Comparison of ENCODE assay signal across 16 cellular contexts in genomic region chr7:26365897-26366267, GRCh38.
DNase-seq lines count a peak whose midpoint lies in the region; ATAC-seq, FAIRE-seq and TF ChIP-seq lines count a peak whose summit lies in the region.
"Had no signal": no experiment of that assay in that cellular context is flagged by ENCODE, and none has a peak within 500 bp of the region (broad histone marks: within the 10 kb centered on the region; RNA-seq: fewer than 3 reads in every experiment).

No MANE protein-coding gene starts in this region.

- H3K36me3 Mint-ChIP-seq in activated T-cell treated with anti-CD3 and anti-CD28 coated beads, Interleukin-2, amount 50 U/mL, for 24 hours (ENCODE audit: low read depth), result peaks cover 31% of the 10 kb centered on the region
- peaks cover 2% of the 10 kb centered on the region in 2 donors for H3K36me3 Mint-ChIP-seq in activated T-cell treated with anti-CD3 and anti-CD28 coated beads, Interleukin-2, amount 50 U/mL, for 72 hours (ENCODE audit: insufficient read depth in 2 of 2)
- no peaks in the 10 kb centered on the region for H3K36me3 Mint-ChIP-seq in mesothelial cell of epicardium
- peaks cover 44% of the 10 kb centered on the region for H3K36me3 Mint-ChIP-seq in activated T-helper 17 cell treated with anti-CD3 and anti-CD28 coated beads, Interleukin-2, amount 50 U/mL, for 72 hours (ENCODE audit: low read depth)

- TF ChIP-seq CTCF in endothelial cell of umbilical vein (IDR thresholded peaks at IDR 0.05; ENCODE audit: extremely low read depth in 1 of 2, insufficient read depth in 1 of 2, low read depth in 1 of 2, low read length in 2 of 2) (no peak), mesothelial cell of epicardium (IDR thresholded peaks at IDR 0.05; ENCODE audit: unreplicated experiment) (no peak)

- BruUV-seq in endothelial cell of umbilical vein (replicated peaks; lab: Mats Ljungman, UMichigan), result no TSS peak

- no peaks in the 10 kb centered on the region for H3K9me3 Mint-ChIP-seq in activated T-cell treated with anti-CD3 and anti-CD28 coated beads, Interleukin-2, amount 50 U/mL, for 24 hours
- no peaks in the 10 kb centered on the region for H3K9me3 Mint-ChIP-seq in activated T-cell treated with anti-CD3 and anti-CD28 coated beads, Interleukin-2, amount 50 U/mL, for 72 hours
- no peaks in the 10 kb centered on the region for H3K9me3 Mint-ChIP-seq in mesothelial cell of epicardium
- no peaks in the 10 kb centered on the region for H3K9me3 Mint-ChIP-seq in activated T-helper 17 cell treated with anti-CD3 and anti-CD28 coated beads, Interleukin-2, amount 50 U/mL, for 72 hours
- H3K9me3 Mint-ChIP-seq: CD4-positive, alpha-beta memory T cell had no signal

- H3K9me1 ChIP-seq in endothelial cell of umbilical vein (replicated peaks; ENCODE audit: control insufficient read depth, extremely low read depth, insufficient read depth, low read length), result no peaks in the 10 kb centered on the region

- peak overlapping the region; percentile 4 for H2AFZ ChIP-seq in endothelial cell of umbilical vein (ENCODE audit: low read depth, low read length)

- H3K27ac ChIP-seq in endothelial cell of umbilical vein (ENCODE audit: insufficient read depth, low read depth, low read length), result no peak overlapping the region

- no peaks in the 10 kb centered on the region for H3K9me3 ChIP-seq in endothelial cell of umbilical vein (replicated peaks; ENCODE audit: control insufficient read depth, insufficient read depth, low read length)
- H3K9me3 ChIP-seq: HAP-1 had no signal

- no peak overlapping the region for H3K4me3 Mint-ChIP-seq in activated T-cell treated with anti-CD3 and anti-CD28 coated beads, Interleukin-2, amount 50 U/mL, for 24 hours
- H3K4me3 Mint-ChIP-seq in activated T-cell treated with anti-CD3 and anti-CD28 coated beads, Interleukin-2, amount 50 U/mL, for 72 hours, result no peak overlapping the region
- no peak overlapping the region for H3K4me3 Mint-ChIP-seq in mesothelial cell of epicardium
- H3K4me3 Mint-ChIP-seq in activated T-helper 17 cell treated with anti-CD3 and anti-CD28 coated beads, Interleukin-2, amount 50 U/mL, for 72 hours, result no peak overlapping the region
- H3K4me3 Mint-ChIP-seq: CD4-positive, alpha-beta memory T cell had no signal

- DNase-seq in activated T-cell treated with anti-CD3 and anti-CD28 coated beads, Interleukin-2, amount 50 U/mL, for 24 hours, result no peak
- DNase-seq in activated T-cell treated with anti-CD3 and anti-CD28 coated beads, Interleukin-2, amount 50 U/mL, for 72 hours, result no peak
- DNase-seq in endothelial cell of umbilical vein (ENCODE audit: low read depth, low spot score) (peak; percentile 17), mesothelial cell of epicardium (ENCODE audit: low spot score in 2 of 2, unreplicated experiment in 2 of 2) (no peak), germinal center (ENCODE audit: low spot score) (no peak), NCI-H1417 (lab: John Stamatoyannopoulos, UW) (no peak)
- DNase-seq: 8988T; CD4-positive, alpha-beta memory T cell; DMS153; GF-D8; NCI-H1105 treated with DMSO at 0.1 percent for 48 hours; NCI-H226; NCI-H524 had no signal

- H4K20me1 ChIP-seq in endothelial cell of umbilical vein (replicated peaks; ENCODE audit: control insufficient read depth, extremely low read depth, insufficient read depth, low read length), result no peaks in the 10 kb centered on the region

- intact Hi-C loops in endothelial cell of umbilical vein (cut with micrococcal nuclease), result loop anchor here (1.0 to 5.0 kb wide), 7 partner anchors 89 to 511 kb away; partner anchors contain the start of gene NFE2L3

- CTCF ChIA-PET in endothelial cell of umbilical vein (lab: Charles Lee), result interaction anchor here (0.7 to 7.9 kb wide), 40 partner anchors 9 to 1106 kb away, joined by 3 to 304 read pairs (median 6); partner anchors contain the start of genes CBX3 and HOXA7

- no peak overlapping the region for H3K4me2 ChIP-seq in endothelial cell of umbilical vein (ENCODE audit: insufficient read depth, low read length)

- no peaks in the 10 kb centered on the region for H3K79me2 ChIP-seq in endothelial cell of umbilical vein (ENCODE audit: control insufficient read depth, insufficient read depth, low read length)

- H3K27ac Mint-ChIP-seq in activated T-cell treated with anti-CD3 and anti-CD28 coated beads, Interleukin-2, amount 50 U/mL, for 24 hours, result peak overlapping the region; percentile 33
- H3K27ac Mint-ChIP-seq in activated T-cell treated with anti-CD3 and anti-CD28 coated beads, Interleukin-2, amount 50 U/mL, for 72 hours, result no peak overlapping the region
- peak overlapping the region; percentile 64 for H3K27ac Mint-ChIP-seq in mesothelial cell of epicardium
- H3K27ac Mint-ChIP-seq in activated T-helper 17 cell treated with anti-CD3 and anti-CD28 coated beads, Interleukin-2, amount 50 U/mL, for 72 hours, result no peak overlapping the region

- peaks cover 3% of the 10 kb centered on the region for H3K27me3 Mint-ChIP-seq in activated T-cell treated with anti-CD3 and anti-CD28 coated beads, Interleukin-2, amount 50 U/mL, for 24 hours
- H3K27me3 Mint-ChIP-seq in activated T-cell treated with anti-CD3 and anti-CD28 coated beads, Interleukin-2, amount 50 U/mL, for 72 hours (ENCODE audit: low read depth), result no peaks in the 10 kb centered on the region
- no peaks in the 10 kb centered on the region for H3K27me3 Mint-ChIP-seq in mesothelial cell of epicardium (ENCODE audit: low read depth)
- no peaks in the 10 kb centered on the region for H3K27me3 Mint-ChIP-seq in activated T-helper 17 cell treated with anti-CD3 and anti-CD28 coated beads, Interleukin-2, amount 50 U/mL, for 72 hours

- H3K4me1 ChIP-seq in endothelial cell of umbilical vein (ENCODE audit: control insufficient read depth, extremely low read depth, insufficient read depth, low read length), result peaks cover 18% of the 10 kb centered on the region
- H3K4me1 ChIP-seq: HAP-1 had no signal

- H3K9ac ChIP-seq in endothelial cell of umbilical vein (replicated peaks; ENCODE audit: extremely low read depth, insufficient read depth, low read length), result no peak overlapping the region

- H3K27me3 ChIP-seq in endothelial cell of umbilical vein (ENCODE audit: control insufficient read depth in 2 of 2, insufficient read depth in 2 of 2, low read length in 2 of 2), result peaks cover 0 to 8% of the 10 kb centered on the region in 2 experiments

- ATAC-seq in activated T-cell treated with anti-CD3 and anti-CD28 coated beads, Interleukin-2, amount 50 U/mL, for 72 hours (replicated peaks in 1 of 2), result no peak
- no peak for ATAC-seq in activated T-helper 17 cell treated with anti-CD3 and anti-CD28 coated beads, Interleukin-2, amount 50 U/mL, for 72 hours (replicated peaks)
- ATAC-seq in HG02642 (IDR thresholded peaks at IDR 0.05; ENCODE audit: poor library complexity, unreplicated experiment), result no peak

- peak; percentile 68 for FAIRE-seq in endothelial cell of umbilical vein (lab: Jason Lieb, UNC)

- H3K36me3 ChIP-seq in endothelial cell of umbilical vein (ENCODE audit: control insufficient read depth in 2 of 2, extremely low read depth in 1 of 2, insufficient read depth in 2 of 2, low read length in 2 of 2), result no peaks in the 10 kb centered on the region
- H3K36me3 ChIP-seq: HAP-1 had no signal

- H3K4me3 ChIP-seq in endothelial cell of umbilical vein (replicated peaks in 1 of 3; ENCODE audit: insufficient read depth in 1 of 3, low read depth in 1 of 3, low read length in 3 of 3), result no peak overlapping the region
- H3K4me3 ChIP-seq: HAP-1 had no signal

- POLR2A ChIA-PET in endothelial cell of umbilical vein (lab: Charles Lee), result interaction anchor here (1.3 kb wide), 1 partner anchor 166 kb away, joined by 8 read pairs; no protein-coding TSS in a partner anchor

- peaks cover 11% of the 10 kb centered on the region for H3K4me1 Mint-ChIP-seq in activated T-cell treated with anti-CD3 and anti-CD28 coated beads, Interleukin-2, amount 50 U/mL, for 24 hours (ENCODE audit: low read depth)
- peaks cover 14% of the 10 kb centered on the region for H3K4me1 Mint-ChIP-seq in activated T-cell treated with anti-CD3 and anti-CD28 coated beads, Interleukin-2, amount 50 U/mL, for 72 hours (ENCODE audit: low read depth)
- H3K4me1 Mint-ChIP-seq in mesothelial cell of epicardium, result peaks cover 40% of the 10 kb centered on the region
- H3K4me1 Mint-ChIP-seq in activated T-helper 17 cell treated with anti-CD3 and anti-CD28 coated beads, Interleukin-2, amount 50 U/mL, for 72 hours, result peaks cover 4% of the 10 kb centered on the region

- dilution Hi-C loops in endothelial cell of umbilical vein (cut with MboI; ENCODE audit: extremely low pct_ligation_motif_present, low sequenced_read_pairs), result no loop called here

- no peak for TF ChIP-seq POLR2A in endothelial cell of umbilical vein (IDR thresholded peaks at IDR 0.05; ENCODE audit: low read depth, low read length)

TF ChIP-seq in endothelial cell of umbilical vein, 7 proteins besides CTCF, POLR2A, EP300 and RAD21:
- TF ChIP-seq MYC (IDR thresholded peaks at IDR 0.05; ENCODE audit: low read depth, low read length) (no peak), FOS (IDR thresholded peaks at IDR 0.05; ENCODE audit: borderline replicate concordance, insufficient read depth, low read length) (peak; percentile 30)

Comparison
In these comparisons a context has a peak if more than half of its experiments do, and no peak if none do; other contexts are left out.
1. H3K27ac Mint-ChIP-seq: peak in activated T-cell treated with anti-CD3 and anti-CD28 coated beads, Interleukin-2, amount 50 U/mL, for 24 hours (single experiment) and mesothelial cell of epicardium (single experiment); none in activated T-cell treated with anti-CD3 and anti-CD28 coated beads, Interleukin-2, amount 50 U/mL, for 72 hours (single experiment) and activated T-helper 17 cell treated with anti-CD3 and anti-CD28 coated beads, Interleukin-2, amount 50 U/mL, for 72 hours (single experiment).